24 cellular contexts compared by ENCODE assay signal in the genomic region with DNA sequence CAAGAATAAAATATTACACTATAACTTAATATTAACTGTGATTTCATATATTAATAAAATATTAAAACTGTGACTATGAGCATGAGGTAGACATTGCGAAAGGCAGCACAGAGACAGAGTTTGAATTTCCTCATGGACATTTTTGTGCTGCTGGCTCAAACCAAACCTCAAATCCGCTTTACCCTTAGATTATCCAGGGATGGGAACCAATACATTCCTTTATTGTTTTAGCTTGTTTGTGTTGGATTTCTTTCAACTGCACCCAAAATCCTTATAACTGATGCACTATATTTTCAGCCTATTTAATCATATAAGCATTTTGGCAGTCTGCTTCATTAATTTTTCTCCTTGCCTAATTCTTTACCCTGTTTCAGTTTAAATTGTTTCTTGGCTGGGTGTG.
"Had no signal": no experiment of that assay in that cellular context is flagged by ENCODE, and none has a peak within 500 bp of the region (broad histone marks: within the 10 kb centered on the region; RNA-seq: fewer than 3 reads in every experiment).

No MANE protein-coding gene starts in this region.

- H3K27ac Mint-ChIP-seq: activated CD4-positive, alpha-beta memory T cell treated with anti-CD3 and anti-CD28 coated beads for 36 hours; activated naive CD4-positive, alpha-beta T cell treated with anti-CD3 and anti-CD28 coated beads for 36 hours; activated naive CD8-positive, alpha-beta T cell treated with anti-CD3 and anti-CD28 coated beads, Interleukin-2, amount 10 ng/mL, durations not matched to agents 7 days and 5 days; mesothelial cell of epicardium; natural killer cell; progenitor cell of endocrine pancreas; stimulated activated naive CD8-positive, alpha-beta T cell treated with anti-CD3 and anti-CD28 coated beads, Interleukin-15, amount 100 ng/mL, for 72 hours had no signal

- H3K27me3 Mint-ChIP-seq: progenitor cell of endocrine pancreas; stimulated activated naive CD8-positive, alpha-beta T cell treated with anti-CD3 and anti-CD28 coated beads, Interleukin-15, amount 100 ng/mL, for 72 hours had no signal

- H3K27me3 ChIP-seq: body of pancreas, esophagus squamous epithelium, gastrocnemius medialis, suprapubic skin, tibial nerve, uterus had no signal

- H3K9me3 Mint-ChIP-seq: activated CD4-positive, alpha-beta memory T cell treated with anti-CD3 and anti-CD28 coated beads for 36 hours; activated naive CD4-positive, alpha-beta T cell treated with anti-CD3 and anti-CD28 coated beads for 36 hours; activated naive CD8-positive, alpha-beta T cell treated with anti-CD3 and anti-CD28 coated beads, Interleukin-2, amount 10 ng/mL, durations not matched to agents 7 days and 5 days; natural killer cell; stimulated activated naive CD8-positive, alpha-beta T cell treated with anti-CD3 and anti-CD28 coated beads, Interleukin-15, amount 100 ng/mL, for 72 hours had no signal

- ATAC-seq: body of pancreas; gastrocnemius medialis; left ventricle myocardium superior; natural killer cell; stimulated activated naive CD8-positive, alpha-beta T cell treated with anti-CD3 and anti-CD28 coated beads, Interleukin-15, amount 100 ng/mL, for 72 hours had no signal

- H3K36me3 ChIP-seq: esophagus squamous epithelium, gastrocnemius medialis, suprapubic skin, tibial nerve, uterus had no signal

- FAIRE-seq: colon, islet of Langerhans had no signal

- H3K4me3 Mint-ChIP-seq: activated CD4-positive, alpha-beta memory T cell treated with anti-CD3 and anti-CD28 coated beads for 36 hours; activated naive CD4-positive, alpha-beta T cell treated with anti-CD3 and anti-CD28 coated beads for 36 hours; activated naive CD8-positive, alpha-beta T cell treated with anti-CD3 and anti-CD28 coated beads, Interleukin-2, amount 10 ng/mL, durations not matched to agents 7 days and 5 days; mesothelial cell of epicardium; natural killer cell; stimulated activated naive CD8-positive, alpha-beta T cell treated with anti-CD3 and anti-CD28 coated beads, Interleukin-15, amount 100 ng/mL, for 72 hours had no signal

- H3K4me3 ChIP-seq: body of pancreas, esophagus squamous epithelium, gastrocnemius medialis, suprapubic skin, tibial nerve, uterus had no signal

- H3K9me3 ChIP-seq: body of pancreas, esophagus squamous epithelium, gastrocnemius medialis, suprapubic skin, tibial nerve, uterus had no signal

- DNase-seq: activated CD4-positive, alpha-beta memory T cell treated with anti-CD3 and anti-CD28 coated beads for 36 hours; activated CD4-positive, alpha-beta T cell treated with anti-CD3 and anti-CD28 coated beads for 48 hours; activated naive CD4-positive, alpha-beta T cell treated with anti-CD3 and anti-CD28 coated beads for 36 hours; activated naive CD8-positive, alpha-beta T cell treated with anti-CD3 and anti-CD28 coated beads, Interleukin-2, amount 10 ng/mL, durations not matched to agents 7 days and 5 days; activated T-cell treated with anti-CD3 and anti-CD28 coated beads, Interleukin-2, amount 50 U/mL, for 48 hours; body of pancreas; caudate nucleus; esophagus squamous epithelium; gastrocnemius medialis; head of caudate nucleus; hypothalamus; left ventricle myocardium superior; mammary epithelial cell; natural killer cell; retina; stimulated activated CD4-positive, alpha-beta T cell treated with anti-CD3 and anti-CD28 coated beads, Interleukin-12 subunit alpha, Interleukin-12 subunit beta, amount 100 ng/mL, for 4 hours; stimulated activated naive CD8-positive, alpha-beta T cell treated with anti-CD3 and anti-CD28 coated beads, Interleukin-15, amount 100 ng/mL, for 72 hours; uterus had no signal

- H3K36me3 Mint-ChIP-seq: activated CD4-positive, alpha-beta memory T cell treated with anti-CD3 and anti-CD28 coated beads for 36 hours; activated naive CD8-positive, alpha-beta T cell treated with anti-CD3 and anti-CD28 coated beads, Interleukin-2, amount 10 ng/mL, durations not matched to agents 7 days and 5 days; mesothelial cell of epicardium; natural killer cell had no signal

- H3K4me1 ChIP-seq: body of pancreas, esophagus squamous epithelium, gastrocnemius medialis, suprapubic skin, tibial nerve, uterus had no signal

- H3K27ac ChIP-seq: body of pancreas, esophagus squamous epithelium, gastrocnemius medialis, suprapubic skin, tibial nerve, uterus had no signal

- H3K4me1 Mint-ChIP-seq: activated naive CD8-positive, alpha-beta T cell treated with anti-CD3 and anti-CD28 coated beads, Interleukin-2, amount 10 ng/mL, durations not matched to agents 7 days and 5 days; natural killer cell; stimulated activated naive CD8-positive, alpha-beta T cell treated with anti-CD3 and anti-CD28 coated beads, Interleukin-15, amount 100 ng/mL, for 72 hours had no signal
